In the genomic region with DNA sequence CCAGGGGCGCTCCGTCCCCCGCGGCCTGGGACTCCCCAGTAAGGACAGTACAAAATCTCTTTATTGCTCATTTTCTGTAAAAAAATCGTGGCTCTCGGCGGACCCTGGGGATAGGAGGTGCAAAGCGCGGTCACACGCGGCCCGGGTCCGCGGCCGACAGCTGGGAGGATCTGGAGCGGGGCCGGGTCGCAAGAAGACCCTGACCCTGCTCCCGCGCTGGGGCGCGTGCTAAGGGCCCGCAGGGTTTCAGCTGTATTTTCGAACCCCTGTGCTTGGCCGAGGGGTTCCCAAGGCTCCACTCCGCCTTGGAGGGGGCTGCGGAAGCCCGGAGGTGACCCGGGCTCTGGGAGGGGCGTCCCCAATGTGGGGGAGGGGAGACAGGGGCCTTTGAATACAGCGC, we compare ENCODE assay signal across 11 cellular contexts. TPM values are rescaled to one million over a fixed set of nuclear protein-coding genes. Genes with fewer than 3 reads are reported as not detected.
"Had no signal": no experiment of that assay in that cellular context is flagged by ENCODE, and none has a peak within 500 bp of the region (broad histone marks: within the 10 kb centered on the region; RNA-seq: fewer than 3 reads in every experiment).

No MANE protein-coding gene starts in this region.

RNA-seq across cellular contexts. Expression of gene ALDH3B2, which starts 36.8 kb away (rescaled TPM):
- total RNA-seq: activated CD8-positive, alpha-beta memory T cell treated with anti-CD3 and anti-CD28 coated beads for 36 hours; activated naive CD8-positive, alpha-beta T cell treated with anti-CD3 and anti-CD28 coated beads for 36 hours; activated T-helper 1 cell treated with anti-CD3 and anti-CD28 coated beads, Interleukin-12 subunit alpha, Interleukin-12 subunit beta, Interleukin-2, Interleukin-4 antibody, amounts not matched to agents 30 ng/mL and 10 ng/mL and 1 ng/mL, durations not matched to agents 14 hours and 24 hours and 36 hours; dermis microvascular lymphatic vessel endothelial cell; gastrocnemius medialis; heart left ventricle; naive thymus-derived CD8-positive, alpha-beta T cell; omental fat pad; posterior vena cava; right atrium auricular region; T-helper 2 cell treated with Interferon-gamma antibody and Interleukin-4, amounts not matched to agents 100 ng/mL and 5 ng/mL, for 36 hours had no signal
- polyA plus RNA-seq: heart left ventricle; naive thymus-derived CD8-positive, alpha-beta T cell had no signal
